In the genomic region with DNA sequence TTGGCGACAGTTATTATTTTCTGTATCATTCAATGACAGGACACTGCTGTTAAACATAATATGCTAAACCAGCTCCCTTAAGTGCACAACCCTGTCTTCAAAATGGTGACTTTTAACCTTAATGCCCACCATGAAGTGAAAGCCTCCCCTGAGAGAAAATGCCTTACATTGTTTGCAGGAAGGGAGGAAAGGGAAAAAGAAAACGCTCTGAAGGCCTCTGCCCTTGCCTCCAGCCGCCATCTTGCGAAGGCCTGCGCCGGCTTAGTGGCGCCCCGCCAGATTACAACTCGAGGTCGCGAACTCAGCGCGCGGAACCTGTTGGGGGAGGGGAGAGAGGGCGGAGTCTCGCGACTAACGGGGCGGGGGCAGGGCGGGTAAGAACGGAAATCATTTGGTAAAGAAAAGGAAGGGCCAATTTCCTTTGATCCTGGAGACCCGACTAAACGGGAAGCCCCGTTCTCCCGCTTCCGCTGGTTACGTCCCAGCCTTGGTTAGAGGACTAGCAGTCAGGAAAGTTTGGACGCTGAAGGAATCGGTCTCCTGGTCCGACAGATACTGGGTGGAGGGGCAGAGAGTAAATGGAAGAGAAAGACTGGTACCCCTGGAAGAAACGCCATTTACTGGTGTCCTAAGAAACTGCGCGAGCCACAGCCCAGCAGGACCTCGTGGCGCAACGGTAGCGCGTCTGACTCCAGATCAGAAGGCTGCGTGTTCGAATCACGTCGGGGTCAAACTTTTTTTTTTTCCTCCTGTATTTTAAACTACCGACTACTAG, we compare ENCODE assay signal across 8 cellular contexts. TPM values are rescaled to one million over a fixed set of nuclear protein-coding genes. Genes with fewer than 3 reads are reported as not detected.
DNase-seq lines count a peak whose midpoint lies in the region; ATAC-seq and TF ChIP-seq lines count a peak whose summit lies in the region.

No MANE protein-coding gene starts in this region.

- peak overlapping the region; percentile 93 for H4K8ac ChIP-seq in mesendoderm (ENCODE audit: low read depth, low read length)

- peak; percentile 82 for ATAC-seq in effector memory CD8-positive, alpha-beta T cell (replicated peaks)

- no peak overlapping the region for H2BK15ac ChIP-seq in mesendoderm (replicated peaks; ENCODE audit: low read depth)

- H3K9ac ChIP-seq in mesendoderm (ENCODE audit: low read length) = peak overlapping the region; percentile 91

- H2AK5ac ChIP-seq in mesendoderm (ENCODE audit: low read length) = no peak overlapping the region

- H3K4me1 Mint-ChIP-seq in effector memory CD8-positive, alpha-beta T cell (ENCODE audit: low read depth in 2 of 2) = peaks cover 15 to 25% of the 10 kb centered on the region in 2 donors

- no peaks in the 10 kb centered on the region for H3K79me2 ChIP-seq in mesendoderm (ENCODE audit: control insufficient read depth, insufficient read depth, low read length)

- peak overlapping the region; percentile 58 for H3K4ac ChIP-seq in mesendoderm (ENCODE audit: low read depth, low read length)

- H3K4me2 ChIP-seq in mesendoderm (ENCODE audit: low read length) = peak overlapping the region; percentile 80

- peak overlapping the region; percentile 99 for H3K27ac ChIP-seq in mesendoderm (ENCODE audit: low read depth, low read length)

- H3K56ac ChIP-seq in mesendoderm (ENCODE audit: low read length) = peak overlapping the region; percentile 98

- no peaks in the 10 kb centered on the region for H3K9me3 Mint-ChIP-seq in effector memory CD8-positive, alpha-beta T cell

- H3K79me1 ChIP-seq in mesendoderm (ENCODE audit: low read length) = no peaks in the 10 kb centered on the region

- H3K23ac ChIP-seq in mesendoderm (ENCODE audit: low read length) = no peak overlapping the region

- H3K4me1 ChIP-seq in mesendoderm (ENCODE audit: control insufficient read depth, low read depth, low read length) = no peaks in the 10 kb centered on the region

- peak overlapping the region; percentile 74 for H4K5ac ChIP-seq in mesendoderm (ENCODE audit: low read length)

- no peaks in the 10 kb centered on the region for H3K36me3 ChIP-seq in mesendoderm (ENCODE audit: control insufficient read depth, insufficient read depth, low read length)

- no peaks in the 10 kb centered on the region for H3K27me3 ChIP-seq in mesendoderm (ENCODE audit: insufficient read depth, low read length, poor library complexity)

- H3K18ac ChIP-seq in mesendoderm (ENCODE audit: low read length) = peak overlapping the region; percentile 97

- H3K27me3 Mint-ChIP-seq in effector memory CD8-positive, alpha-beta T cell = peaks cover 5 to 16% of the 10 kb centered on the region in 2 donors

- H3K4me3 Mint-ChIP-seq in effector memory CD8-positive, alpha-beta T cell = peak overlapping the region; percentile 90 to 96

- H2BK120ac ChIP-seq in mesendoderm (ENCODE audit: low read depth, low read length) = peak overlapping the region; percentile 90

- peak; percentile 86 for DNase-seq in CMK (ENCODE audit: low read depth)
- peak; percentile 83 for DNase-seq in GM20000 (ENCODE audit: low spot score)
- peak; percentile 95 for DNase-seq in HT-29 (ENCODE audit: low spot score)
- peak; percentile 84 for DNase-seq in NK-92 treated with Interleukin-12 subunit alpha and Interleukin-12 subunit beta, amount 100 ng/mL, for 24 hours (lab: John Stamatoyannopoulos, UW)
- DNase-seq in activated CD8-positive, alpha-beta memory T cell treated with anti-CD3 and anti-CD28 coated beads for 4 hours (ENCODE audit: low read depth in 2 of 2) = peak; percentile 86
- peak; percentile 92 to 94 (median 94) for DNase-seq in effector memory CD8-positive, alpha-beta T cell
- DNase-seq in mesendoderm = peak; percentile 98
- DNase-seq in stimulated activated CD8-positive, alpha-beta memory T cell treated with anti-CD3 and anti-CD28 coated beads, Interleukin-12 subunit alpha, Interleukin-12 subunit beta, amount 100 ng/mL, for 4 hours (ENCODE audit: low read depth) = peak; percentile 85

- H3K4me3 ChIP-seq in mesendoderm (ENCODE audit: low read length) = peak overlapping the region; percentile 84

- peak overlapping the region; percentile 100 for H3K27ac Mint-ChIP-seq in effector memory CD8-positive, alpha-beta T cell

- TF ChIP-seq CTCF in GM20000 (IDR thresholded peaks at IDR 0.05; ENCODE audit: extremely low read depth, missing control alignments) = no peak

- peaks cover 48% of the 10 kb centered on the region for H3K36me3 Mint-ChIP-seq in effector memory CD8-positive, alpha-beta T cell (ENCODE audit: insufficient read depth)

- WGBS in mesendoderm (ENCODE audit: extremely low coverage, insufficient coverage, low lambda C conversion rate) = no CpG with 5 or more reads among the region's 43 CpGs

- peak overlapping the region; percentile 92 for H2BK5ac ChIP-seq in mesendoderm (ENCODE audit: low read length)

RNA-seq across cellular contexts. Expression of a gene that starts 11.6 kb away (rescaled TPM):
- total RNA-seq in HT-29 (2014; rRNA removed; shearing (Covaris generic)) = 158 and 176 TPM in 2 replicates
- 154 TPM for polyA plus RNA-seq in mesendoderm (2013, experiment 1 of 2)
- 154 TPM for polyA plus RNA-seq in mesendoderm (2013, experiment 2 of 2)

Comparison
In these comparisons a context has a peak if more than half of its experiments do, and no peak if none do; other contexts are left out.
1. Peak in every context shown above with its lines: DNase-seq, ATAC-seq, H3K4me3 ChIP-seq and H3K27ac ChIP-seq.